In genomic region chr17:35588196-35588920, GRCh38 we compare ENCODE assay signal across 8 cellular contexts. TPM values are rescaled to one million over a fixed set of nuclear protein-coding genes. Genes with fewer than 3 reads are reported as not detected.
DNase-seq lines count a peak whose midpoint lies in the region; ATAC-seq and TF ChIP-seq lines count a peak whose summit lies in the region.

No MANE protein-coding gene starts in this region.

- H3K4me1 ChIP-seq in left ventricle myocardium inferior (peaks cover 60% of the 10 kb centered on the region), right cardiac atrium (ENCODE audit: control insufficient read depth, insufficient read depth, low read length) (no peaks in the 10 kb centered on the region)

- no peaks in the 10 kb centered on the region for H3K27me3 Mint-ChIP-seq in stimulated activated naive B cell treated with anti-CD40 and anti-IgM and Interleukin-4, amounts not matched to agents 10 μg/mL and 1 μg/mL and 100 μg/mL, for 72 hours

- ATAC-seq in Right ventricle myocardium superior (ENCODE audit: poor library complexity) (no peak), right cardiac atrium (no peak), HG02840 (IDR thresholded peaks at IDR 0.05; ENCODE audit: low FRiP score, unreplicated experiment) (no peak), HG02970 (IDR thresholded peaks at IDR 0.05; ENCODE audit: low FRiP score, unreplicated experiment) (no peak), HG02571 (IDR thresholded peaks at IDR 0.05; ENCODE audit: unreplicated experiment) (no peak)
- no peak for ATAC-seq in stimulated activated naive B cell treated with anti-CD40 and anti-IgM and Interleukin-4, amounts not matched to agents 10 μg/mL and 1 μg/mL and 100 μg/mL, for 72 hours (replicated peaks)

- H3K9me3 Mint-ChIP-seq in stimulated activated naive B cell treated with anti-CD40 and anti-IgM and Interleukin-4, amounts not matched to agents 10 μg/mL and 1 μg/mL and 100 μg/mL, for 72 hours, result no peaks in the 10 kb centered on the region

- H3K27ac ChIP-seq in left ventricle myocardium inferior (replicated peaks) (no peak overlapping the region), WERI-Rb-1 (peak overlapping the region; percentile 88), right cardiac atrium (ENCODE audit: low read length) (no peak overlapping the region)

- no peak for DNase-seq in left ventricle myocardium inferior
- no peak for DNase-seq in Right ventricle myocardium superior
- no peak for DNase-seq in WERI-Rb-1
- DNase-seq in right cardiac atrium, result peak in 1 of 3 donors; percentile 42
- DNase-seq in stimulated activated naive B cell treated with anti-CD40 and anti-IgM and Interleukin-4, amounts not matched to agents 10 μg/mL and 1 μg/mL and 100 μg/mL, for 72 hours, result no peak

- H3K4me3 Mint-ChIP-seq in stimulated activated naive B cell treated with anti-CD40 and anti-IgM and Interleukin-4, amounts not matched to agents 10 μg/mL and 1 μg/mL and 100 μg/mL, for 72 hours, result peak overlapping the region; percentile 91 to 93

- H3K4me3 ChIP-seq in left ventricle myocardium inferior, result peak overlapping the region; percentile 86
- peak overlapping the region; percentile 81 for H3K4me3 ChIP-seq in WERI-Rb-1 (ENCODE audit: low read depth, low read length)
- H3K4me3 ChIP-seq in right cardiac atrium (ENCODE audit: low read length), result peak overlapping the region; percentile 89

- WGBS in right cardiac atrium, result 70% methylated on average over 12 of the region's 12 CpGs

- H3K36me3 ChIP-seq in left ventricle myocardium inferior, result no peaks in the 10 kb centered on the region
- peaks cover 16% of the 10 kb centered on the region for H3K36me3 ChIP-seq in WERI-Rb-1

- peaks cover 4 to 9% of the 10 kb centered on the region in 2 donors for H3K36me3 Mint-ChIP-seq in stimulated activated naive B cell treated with anti-CD40 and anti-IgM and Interleukin-4, amounts not matched to agents 10 μg/mL and 1 μg/mL and 100 μg/mL, for 72 hours

- intact Hi-C loops in left ventricle myocardium inferior (cut with micrococcal nuclease), result no loop called here
- intact Hi-C loops in Right ventricle myocardium superior (cut with DNase I), result no loop called here
- intact Hi-C loops in right cardiac atrium (cut with DNase I), result no loop called here

- peak overlapping the region; percentile 95 for H3K27ac Mint-ChIP-seq in stimulated activated naive B cell treated with anti-CD40 and anti-IgM and Interleukin-4, amounts not matched to agents 10 μg/mL and 1 μg/mL and 100 μg/mL, for 72 hours

- TF ChIP-seq CTCF in left ventricle myocardium inferior (IDR thresholded peaks at IDR 0.05; ENCODE audit: borderline replicate concordance), result no peak
- no peak for TF ChIP-seq CTCF in WERI-Rb-1 (IDR thresholded peaks at IDR 0.05; ENCODE audit: low read depth, low read length)

- H3K4me1 Mint-ChIP-seq in stimulated activated naive B cell treated with anti-CD40 and anti-IgM and Interleukin-4, amounts not matched to agents 10 μg/mL and 1 μg/mL and 100 μg/mL, for 72 hours, result peaks cover 12 to 32% of the 10 kb centered on the region in 2 donors

- no peaks in the 10 kb centered on the region for H3K9me3 ChIP-seq in left ventricle myocardium inferior (replicated peaks)
- no peaks in the 10 kb centered on the region for H3K9me3 ChIP-seq in WERI-Rb-1 (ENCODE audit: severe bottlenecking)
- H3K9me3 ChIP-seq in right cardiac atrium (ENCODE audit: control insufficient read depth, low read length), result no peaks in the 10 kb centered on the region

- H3K27me3 ChIP-seq in left ventricle myocardium inferior (ENCODE audit: low read depth) (no peaks in the 10 kb centered on the region), WERI-Rb-1 (ENCODE audit: insufficient read depth, low read depth, severe bottlenecking) (no peaks in the 10 kb centered on the region), right cardiac atrium (ENCODE audit: control insufficient read depth, insufficient read depth) (no peaks in the 10 kb centered on the region)

RNA-seq across cellular contexts. Expression of gene AP2B1, which starts 1.2 kb away (rescaled TPM):
- total RNA-seq in left ventricle myocardium inferior, result 113 TPM
- 112 TPM for total RNA-seq in Right ventricle myocardium superior
- total RNA-seq in right cardiac atrium, result 100 to 1,000 TPM; 131 to 144 (median 136) TPM
- polyA plus RNA-seq in right cardiac atrium, result 39.7 TPM

RNA-seq across cellular contexts. Expression of gene PEX12, which starts 10.0 kb away (rescaled TPM):
- total RNA-seq in left ventricle myocardium inferior, result 8.7 TPM
- total RNA-seq in Right ventricle myocardium superior, result 7.0 TPM
- 1 to 10 TPM; 5.8 to 9.2 (median 7.5) TPM for total RNA-seq in right cardiac atrium
- 5.1 TPM for polyA plus RNA-seq in right cardiac atrium

RNA-seq across cellular contexts. Expression of gene SLFN14, which starts 27.7 kb away (rescaled TPM):
- total RNA-seq in left ventricle myocardium inferior, result not detected
- total RNA-seq in Right ventricle myocardium superior, result not detected
- total RNA-seq in right cardiac atrium, result not detected
- not detected for polyA plus RNA-seq in right cardiac atrium

RNA-seq across cellular contexts. Expression of gene SLFN12L, which starts 50.9 kb away (rescaled TPM):
- total RNA-seq in left ventricle myocardium inferior (0.25 TPM), Right ventricle myocardium superior (0.19 TPM), right cardiac atrium (1 to 10 TPM in 1 of 4 donors, under 1 TPM in 3; 0.23 to 1.0 (median 0.55) TPM)
- 0.36 TPM for polyA plus RNA-seq in right cardiac atrium
